ENCODE assay signal across 13 cellular contexts in the genomic region with DNA sequence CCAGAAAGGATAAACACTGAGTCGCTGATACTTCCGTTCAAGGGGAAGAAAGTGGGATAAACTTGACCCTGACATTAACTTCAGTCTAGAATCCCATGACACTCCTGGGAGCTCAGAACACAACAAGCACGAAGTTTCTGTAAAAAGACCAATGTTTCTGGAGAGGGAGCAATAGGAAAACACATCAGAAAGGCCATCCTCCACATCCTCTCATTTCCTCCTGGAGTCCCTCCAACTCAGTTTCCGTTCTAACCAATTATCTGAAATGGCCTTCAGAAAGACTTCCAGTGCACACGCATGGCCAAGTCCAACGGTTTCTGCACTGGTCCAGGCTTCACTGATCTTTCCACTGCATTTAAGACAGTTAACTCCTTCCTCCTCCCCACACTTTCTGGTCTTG.
DNase-seq lines count a peak whose midpoint lies in the region; ATAC-seq and TF ChIP-seq lines count a peak whose summit lies in the region.
"Had no signal": no experiment of that assay in that cellular context is flagged by ENCODE, and none has a peak within 500 bp of the region (broad histone marks: within the 10 kb centered on the region; RNA-seq: fewer than 3 reads in every experiment).

No MANE protein-coding gene starts in this region.

- TF ChIP-seq CTCF in hepatocyte (IDR thresholded peaks at IDR 0.05; ENCODE audit: poor library complexity), result no peak
- TF ChIP-seq CTCF in foreskin keratinocyte (conservative IDR thresholded peaks at IDR 0.05), result no peak

- H3K4me2 ChIP-seq in hepatocyte, result no peak overlapping the region

- no peak overlapping the region for H3K27ac Mint-ChIP-seq in T-helper 2 cell treated with Interferon-gamma antibody and Interleukin-4, amounts not matched to agents 5 μg/mL and 100 μg/mL, for 36 hours
- H3K27ac Mint-ChIP-seq: activated T-cell treated with anti-CD3 and anti-CD28 coated beads, Interleukin-2, amount 50 U/mL, for 72 hours; CD4-positive, alpha-beta T cell had no signal

- no peaks in the 10 kb centered on the region for H4K20me1 ChIP-seq in hepatocyte (ENCODE audit: insufficient read depth, poor library complexity, severe bottlenecking)

- peaks cover 27% of the 10 kb centered on the region for H3K27me3 Mint-ChIP-seq in T-helper 2 cell treated with Interferon-gamma antibody and Interleukin-4, amounts not matched to agents 5 μg/mL and 100 μg/mL, for 36 hours (ENCODE audit: low read depth)

- ATAC-seq in foreskin keratinocyte (no peak), HG02981 (IDR thresholded peaks at IDR 0.05; ENCODE audit: unreplicated experiment) (no peak)
- ATAC-seq: activated T-cell treated with anti-CD3 and anti-CD28 coated beads, Interleukin-2, amount 50 U/mL, for 72 hours had no signal

- DNase-seq in KBM-7 (peak; percentile 78), caudate nucleus (lab: John Stamatoyannopoulos, UW) (no peak), hepatocyte (ENCODE audit: low spot score) (peak; percentile 24), SK-N-DZ (ENCODE audit: low spot score) (no peak), foreskin keratinocyte (no peak)
- no peak for DNase-seq in T-helper 2 cell treated with Interferon-gamma antibody and Interleukin-4, amounts not matched to agents 5 μg/mL and 100 μg/mL, for 36 hours (ENCODE audit: low spot score)
- DNase-seq: activated CD4-positive, alpha-beta T cell treated with anti-CD3 and anti-CD28 coated beads for 1 hour; activated T-cell treated with anti-CD3 and anti-CD28 coated beads, Interleukin-2, amount 50 U/mL, for 72 hours; CD4-positive, alpha-beta T cell; MM.1S had no signal

- H3K9me3 ChIP-seq in hepatocyte (ENCODE audit: low read depth) (no peaks in the 10 kb centered on the region), stomach smooth muscle (ENCODE audit: control insufficient read depth in 2 of 2, low read length in 2 of 2) (no peaks in the 10 kb centered on the region)
- H3K9me3 ChIP-seq: SJSA1 had no signal

- H3K27ac ChIP-seq in caudate nucleus (ENCODE audit: low read depth, low read length) (peak overlapping the region; percentile 38), hepatocyte (peak overlapping the region; percentile 44), stomach smooth muscle (ENCODE audit: low read length) (peak overlapping the region; percentile 98), foreskin keratinocyte (no peak overlapping the region)
- H3K27ac ChIP-seq: SJSA1 had no signal

- H3K36me3 Mint-ChIP-seq in T-helper 2 cell treated with Interferon-gamma antibody and Interleukin-4, amounts not matched to agents 5 μg/mL and 100 μg/mL, for 36 hours (ENCODE audit: low read depth), result no peaks in the 10 kb centered on the region

- no peaks in the 10 kb centered on the region for H3K27me3 ChIP-seq in hepatocyte
- H3K27me3 ChIP-seq in stomach smooth muscle (ENCODE audit: control insufficient read depth in 1 of 2, insufficient read depth in 2 of 2, low read length in 2 of 2), result no peaks in the 10 kb centered on the region
- no peaks in the 10 kb centered on the region for H3K27me3 ChIP-seq in foreskin keratinocyte

- H3K4me1 Mint-ChIP-seq in T-helper 2 cell treated with Interferon-gamma antibody and Interleukin-4, amounts not matched to agents 5 μg/mL and 100 μg/mL, for 36 hours (ENCODE audit: low read depth), result no peaks in the 10 kb centered on the region

- in situ Hi-C loops in KBM-7 (cut with MboI; ENCODE audit: low pct_unique_long_range_greater_than_20kb, low sequenced_read_pairs), result no loop called here

- no peak overlapping the region for H3K4me3 Mint-ChIP-seq in T-helper 2 cell treated with Interferon-gamma antibody and Interleukin-4, amounts not matched to agents 5 μg/mL and 100 μg/mL, for 36 hours
- H3K4me3 Mint-ChIP-seq: activated T-cell treated with anti-CD3 and anti-CD28 coated beads, Interleukin-2, amount 50 U/mL, for 72 hours; CD4-positive, alpha-beta T cell had no signal

- H2AFZ ChIP-seq in hepatocyte, result no peak overlapping the region

- peak overlapping the region; percentile 3 to 13 for H3K9ac ChIP-seq in stomach smooth muscle (ENCODE audit: low read length in 2 of 2)

- H3K4me3 ChIP-seq in hepatocyte (no peak overlapping the region), stomach smooth muscle (ENCODE audit: low read length in 2 of 2) (peak overlapping the region in 1 of 2 donors; percentile 35)
- H3K4me3 ChIP-seq: SJSA1 had no signal

- no peaks in the 10 kb centered on the region for H3K9me2 ChIP-seq in hepatocyte (replicated peaks; ENCODE audit: insufficient read depth)

- 57% methylated on average over 6 of the region's 6 CpGs for WGBS in hepatocyte (ENCODE audit: low lambda C conversion rate, missing lambda C conversion rate)

- H3K4me1 ChIP-seq in hepatocyte (ENCODE audit: insufficient read depth) (peaks cover 33% of the 10 kb centered on the region), stomach smooth muscle (ENCODE audit: control insufficient read depth, insufficient read depth, low read length) (peaks cover 76% of the 10 kb centered on the region), foreskin keratinocyte (peaks cover 16% of the 10 kb centered on the region)

- H3K9me3 Mint-ChIP-seq in T-helper 2 cell treated with Interferon-gamma antibody and Interleukin-4, amounts not matched to agents 5 μg/mL and 100 μg/mL, for 36 hours, result no peaks in the 10 kb centered on the region
- H3K9me3 Mint-ChIP-seq: activated T-cell treated with anti-CD3 and anti-CD28 coated beads, Interleukin-2, amount 50 U/mL, for 72 hours; CD4-positive, alpha-beta T cell had no signal

- peaks cover 35% of the 10 kb centered on the region for H3K79me2 ChIP-seq in hepatocyte

- H3K36me3 ChIP-seq in hepatocyte (replicated peaks; ENCODE audit: insufficient read depth, low read depth), result no peaks in the 10 kb centered on the region
- no peaks in the 10 kb centered on the region for H3K36me3 ChIP-seq in stomach smooth muscle (ENCODE audit: control insufficient read depth in 2 of 2, insufficient read depth in 2 of 2, low read length in 2 of 2)
- H3K36me3 ChIP-seq: SJSA1 had no signal

Comparison
In these comparisons a context has a peak if more than half of its experiments do, and no peak if none do; other contexts are left out.
1. DNase-seq: peak in KBM-7 (single experiment) and hepatocyte (single experiment); none in caudate nucleus (0 of 61), SK-N-DZ (single experiment), foreskin keratinocyte (0 of 2) and T-helper 2 cell treated with Interferon-gamma antibody and Interleukin-4, amounts not matched to agents 5 μg/mL and 100 μg/mL, for 36 hours (single experiment).